17 cellular contexts compared by ENCODE assay signal in genomic region chr1:180862305-180862704, GRCh38. TPM values are rescaled to one million over a fixed set of nuclear protein-coding genes. Genes with fewer than 3 reads are reported as not detected.
A peak's percentile ranks its signal among the peaks of the same experiment; 100 is the strongest.
DNase-seq lines count a peak whose midpoint lies in the region; ATAC-seq, FAIRE-seq and TF ChIP-seq lines count a peak whose summit lies in the region.
"Had no signal": no experiment of that assay in that cellular context is flagged by ENCODE, and none has a peak within 500 bp of the region (broad histone marks: within the 10 kb centered on the region; RNA-seq: fewer than 3 reads in every experiment).

No MANE protein-coding gene starts in this region.

- peaks cover 0 to 10% (median under 1%) of the 10 kb centered on the region in 4 donors for H3K4me1 Mint-ChIP-seq in CD4-positive, CD25-positive, alpha-beta regulatory T cell
- H3K4me1 Mint-ChIP-seq in memory B cell = no peaks in the 10 kb centered on the region
- H3K4me1 Mint-ChIP-seq in MCF 10A (ENCODE audit: insufficient read depth, unreplicated experiment) = peaks cover 35% of the 10 kb centered on the region
- peaks cover 1% of the 10 kb centered on the region for H3K4me1 Mint-ChIP-seq in activated T-helper 2 cell treated with anti-CD3 and anti-CD28 coated beads, Interferon-gamma antibody, Interleukin-2, Interleukin-4, amounts not matched to agents 10 μg/mL and 5 μg/mL and 100 μg/mL, durations not matched to agents 14 hours and 24 hours and 36 hours (ENCODE audit: low read depth)

- no peak overlapping the region for H3K27ac ChIP-seq in CD4-positive, CD25-positive, alpha-beta regulatory T cell (ENCODE audit: insufficient read depth, low read length, poor library complexity, severe bottlenecking)
- H3K27ac ChIP-seq in GM23248 = no peak overlapping the region
- H3K27ac ChIP-seq in prostate gland = no peak overlapping the region
- H3K27ac ChIP-seq: SJSA1 had no signal

- H3K36me3 ChIP-seq in CD4-positive, CD25-positive, alpha-beta regulatory T cell (ENCODE audit: control insufficient read depth, insufficient read depth, low read length) = peaks cover 8% of the 10 kb centered on the region
- no peaks in the 10 kb centered on the region for H3K36me3 ChIP-seq in GM23248 (ENCODE audit: low read depth)
- no peaks in the 10 kb centered on the region for H3K36me3 ChIP-seq in bronchial epithelial cell (ENCODE audit: control insufficient read depth, insufficient read depth, low read length)
- H3K36me3 ChIP-seq in prostate gland = no peaks in the 10 kb centered on the region

- no peaks in the 10 kb centered on the region for H3K4me1 ChIP-seq in CD4-positive, CD25-positive, alpha-beta regulatory T cell (ENCODE audit: control insufficient read depth, insufficient read depth, low read length, poor library complexity, severe bottlenecking)
- peaks cover 5% of the 10 kb centered on the region for H3K4me1 ChIP-seq in GM23248 (ENCODE audit: insufficient read depth)
- no peaks in the 10 kb centered on the region for H3K4me1 ChIP-seq in prostate gland (replicated peaks)
- H3K4me1 ChIP-seq: SJSA1 had no signal

- no peak overlapping the region for H2AFZ ChIP-seq in GM23248

- no peaks in the 10 kb centered on the region for H3K79me2 ChIP-seq in GM23248 (ENCODE audit: insufficient read depth)

- no peaks in the 10 kb centered on the region for H3F3A ChIP-seq in GM23248 (ENCODE audit: insufficient read depth)

- CTCF ChIA-PET in MCF 10A (lab: Yijun Ruan, JAX) = interaction anchor here (0.6 to 6.5 kb wide), 56 partner anchors 8 to 407 kb away, joined by 3 to 253 read pairs (median 5); partner anchors contain the start of genes ACBD6 and XPR1

- no peaks in the 10 kb centered on the region for H3K9me3 ChIP-seq in CD4-positive, CD25-positive, alpha-beta regulatory T cell (ENCODE audit: control insufficient read depth in 2 of 2, low read length in 2 of 2)
- H3K9me3 ChIP-seq in GM23248 (ENCODE audit: low read depth) (no peaks in the 10 kb centered on the region), prostate gland (no peaks in the 10 kb centered on the region)
- H3K9me3 ChIP-seq: SJSA1 had no signal

- H3K36me3 Mint-ChIP-seq in CD4-positive, CD25-positive, alpha-beta regulatory T cell = peaks cover 11% of the 10 kb centered on the region
- H3K36me3 Mint-ChIP-seq in memory B cell (peaks cover 8% of the 10 kb centered on the region), MCF 10A (ENCODE audit: insufficient read depth, unreplicated experiment) (peaks cover 23% of the 10 kb centered on the region)
- H3K36me3 Mint-ChIP-seq in activated T-helper 2 cell treated with anti-CD3 and anti-CD28 coated beads, Interferon-gamma antibody, Interleukin-2, Interleukin-4, amounts not matched to agents 10 μg/mL and 5 μg/mL and 100 μg/mL, durations not matched to agents 14 hours and 24 hours and 36 hours (ENCODE audit: low read depth) = peaks cover 7% of the 10 kb centered on the region

- peak overlapping the region in 2 of 3 donors; percentile 1 to 4 for H3K27ac Mint-ChIP-seq in CD4-positive, CD25-positive, alpha-beta regulatory T cell
- H3K27ac Mint-ChIP-seq in memory B cell (peak overlapping the region; percentile 14), MCF 10A (ENCODE audit: low read depth, unreplicated experiment) (no peak overlapping the region)
- no peak overlapping the region for H3K27ac Mint-ChIP-seq in activated T-helper 2 cell treated with anti-CD3 and anti-CD28 coated beads, Interferon-gamma antibody, Interleukin-2, Interleukin-4, amounts not matched to agents 10 μg/mL and 5 μg/mL and 100 μg/mL, durations not matched to agents 14 hours and 24 hours and 36 hours
- H3K27ac Mint-ChIP-seq: CD14-positive monocyte had no signal

- no peaks in the 10 kb centered on the region for H3K9me3 Mint-ChIP-seq in CD4-positive, CD25-positive, alpha-beta regulatory T cell
- H3K9me3 Mint-ChIP-seq in memory B cell (no peaks in the 10 kb centered on the region), MCF 10A (ENCODE audit: unreplicated experiment) (no peaks in the 10 kb centered on the region)
- H3K9me3 Mint-ChIP-seq in activated T-helper 2 cell treated with anti-CD3 and anti-CD28 coated beads, Interferon-gamma antibody, Interleukin-2, Interleukin-4, amounts not matched to agents 10 μg/mL and 5 μg/mL and 100 μg/mL, durations not matched to agents 14 hours and 24 hours and 36 hours = no peaks in the 10 kb centered on the region
- H3K9me3 Mint-ChIP-seq: CD14-positive monocyte had no signal

- H4K20me1 ChIP-seq in GM23248 (ENCODE audit: insufficient read depth) = no peaks in the 10 kb centered on the region

- no peak overlapping the region for H3K4me2 ChIP-seq in GM23248 (ENCODE audit: unreplicated experiment)

- POLR2A ChIA-PET in MCF 10A (lab: Yijun Ruan, JAX) = interaction anchor here (0.6 to 5.7 kb wide), 18 partner anchors 11 to 365 kb away, joined by 3 to 114 read pairs (median 8); partner anchors contain the start of genes ACBD6 and XPR1

- in situ Hi-C loops in GM23248 (cut with MboI) = loop anchor here (5.0 to 10.0 kb wide), 2 partner anchors 238 to 350 kb away; no protein-coding TSS in a partner anchor

- no peak for TF ChIP-seq POLR2A in prostate gland (IDR thresholded peaks at IDR 0.05)

- H3K9ac ChIP-seq in GM23248 = no peak overlapping the region

- FAIRE-seq in bronchial epithelial cell (lab: Jason Lieb, UNC) = no peak
- FAIRE-seq: H1 had no signal

- no peak for ATAC-seq in CD4-positive, CD25-positive, alpha-beta regulatory T cell (ENCODE audit: low read depth in 2 of 2)
- ATAC-seq in memory B cell (ENCODE audit: low read depth) = no peak

- DNase-seq in CD4-positive, CD25-positive, alpha-beta regulatory T cell = no peak
- DNase-seq in GM23248 (peak; percentile 4), bronchial epithelial cell (ENCODE audit: low read depth) (peak; percentile 13), memory B cell (ENCODE audit: low spot score in 2 of 2) (no peak), prostate gland (ENCODE audit: low spot score) (no peak), MCF 10A (ENCODE audit: unreplicated experiment) (no peak)
- no peak for DNase-seq in activated T-helper 2 cell treated with anti-CD3 and anti-CD28 coated beads, Interferon-gamma antibody, Interleukin-2, Interleukin-4, amounts not matched to agents 10 μg/mL and 5 μg/mL and 100 μg/mL, durations not matched to agents 14 hours and 24 hours and 36 hours (ENCODE audit: low spot score)
- DNase-seq: DND-41; GF-D8; Karpas-422; NCI-H2081; NCI-H2227 treated with DMSO at 0.1 percent for 48 hours; NCI-H524 treated with DMSO at 0.1 percent for 48 hours; NK-92 treated with Interleukin-12 subunit alpha and Interleukin-12 subunit beta, amount 100 ng/mL, for 24 hours had no signal

- TF ChIP-seq CTCF in bronchial epithelial cell (IDR thresholded peaks at IDR 0.05; ENCODE audit: insufficient read depth, low read length, severe bottlenecking) (no peak), prostate gland (IDR thresholded peaks at IDR 0.05) (no peak), MCF 10A (IDR thresholded peaks at IDR 0.05; ENCODE audit: unreplicated experiment) (no peak)

- H3K4me3 Mint-ChIP-seq in CD4-positive, CD25-positive, alpha-beta regulatory T cell = no peak overlapping the region
- no peak overlapping the region for H3K4me3 Mint-ChIP-seq in memory B cell
- no peak overlapping the region for H3K4me3 Mint-ChIP-seq in MCF 10A (ENCODE audit: unreplicated experiment)
- no peak overlapping the region for H3K4me3 Mint-ChIP-seq in activated T-helper 2 cell treated with anti-CD3 and anti-CD28 coated beads, Interferon-gamma antibody, Interleukin-2, Interleukin-4, amounts not matched to agents 10 μg/mL and 5 μg/mL and 100 μg/mL, durations not matched to agents 14 hours and 24 hours and 36 hours (ENCODE audit: low read depth)
- H3K4me3 Mint-ChIP-seq: CD14-positive monocyte had no signal

- H3K27me3 ChIP-seq in CD4-positive, CD25-positive, alpha-beta regulatory T cell (ENCODE audit: control insufficient read depth, insufficient read depth, low read length) = no peaks in the 10 kb centered on the region
- H3K27me3 ChIP-seq in GM23248 (replicated peaks; ENCODE audit: insufficient read depth) (no peaks in the 10 kb centered on the region), bronchial epithelial cell (ENCODE audit: control insufficient read depth, insufficient read depth, low read length) (no peaks in the 10 kb centered on the region), prostate gland (replicated peaks; ENCODE audit: insufficient read depth) (no peaks in the 10 kb centered on the region)
- H3K27me3 ChIP-seq: SJSA1 had no signal

- BruUV-seq in MCF 10A (replicated peaks; lab: Mats Ljungman, UMichigan) = no TSS peak

- WGBS in GM23248 (ENCODE audit: low coverage in 1 of 2, low lambda C conversion rate in 2 of 2, missing lambda C conversion rate in 2 of 2), 2 experiments = 86 to 94% methylated on average over 1 of the region's 1 CpG
- WGBS in prostate gland = 60% methylated on average over 1 of the region's 1 CpG

- no peaks in the 10 kb centered on the region for H3K27me3 Mint-ChIP-seq in CD4-positive, CD25-positive, alpha-beta regulatory T cell
- H3K27me3 Mint-ChIP-seq in memory B cell (no peaks in the 10 kb centered on the region), MCF 10A (ENCODE audit: insufficient read depth, unreplicated experiment) (no peaks in the 10 kb centered on the region)
- no peaks in the 10 kb centered on the region for H3K27me3 Mint-ChIP-seq in activated T-helper 2 cell treated with anti-CD3 and anti-CD28 coated beads, Interferon-gamma antibody, Interleukin-2, Interleukin-4, amounts not matched to agents 10 μg/mL and 5 μg/mL and 100 μg/mL, durations not matched to agents 14 hours and 24 hours and 36 hours (ENCODE audit: low read depth)

- intact Hi-C loops in prostate gland (cut with DNase I) (loop anchor here (5.0 kb wide), 3 partner anchors 230 to 345 kb away; partner anchors contain the start of gene XPR1), MCF 10A (cut with micrococcal nuclease) (loop anchor here (5.0 to 10.0 kb wide), 3 partner anchors 85 to 1158 kb away; no protein-coding TSS in a partner anchor)
- intact Hi-C loops in activated T-helper 2 cell treated with anti-CD3 and anti-CD28 coated beads, Interferon-gamma antibody, Interleukin-2, Interleukin-4, amounts not matched to agents 10 μg/mL and 5 μg/mL and 100 μg/mL, durations not matched to agents 14 hours and 24 hours and 36 hours (cut with micrococcal nuclease) = loop anchor here (5.0 kb wide), 3 partner anchors 230 to 345 kb away; partner anchors contain the start of gene XPR1

- no peaks in the 10 kb centered on the region for H3K9me2 ChIP-seq in GM23248 (ENCODE audit: insufficient read depth)

- no peak overlapping the region for H3K4me3 ChIP-seq in CD4-positive, CD25-positive, alpha-beta regulatory T cell (ENCODE audit: low read depth, low read length)
- H3K4me3 ChIP-seq in GM23248 (no peak overlapping the region), bronchial epithelial cell (ENCODE audit: low read depth, low read length) (no peak overlapping the region), prostate gland (no peak overlapping the region)
- H3K4me3 ChIP-seq: SJSA1 had no signal

RNA-seq across cellular contexts. Expression of gene KIAA1614, which starts 50.4 kb away (rescaled TPM):
- 0.20 TPM for total RNA-seq in CD4-positive, CD25-positive, alpha-beta regulatory T cell
- polyA plus RNA-seq in CD4-positive, CD25-positive, alpha-beta regulatory T cell = under 1 TPM in 2 of 4 donors, not detected in 2; 0.02 to 0.05 TPM
- total RNA-seq in GM23248 (2014; rRNA removed; shearing (Covaris generic)) = 8.6 and 11.7 TPM in 2 replicates
- polyA plus RNA-seq in GM23248 (2016; fragmentation: Nextera tagmentation; extraction: Ambion mirVana) = 1.3 and 2.7 TPM in 2 replicates
- total RNA-seq in bronchial epithelial cell (0.38 and 0.79 TPM in 2 replicates), prostate gland (1 to 10 TPM; 3.7 to 6.4 TPM), MCF 10A (2022) (0.66 and 1.1 TPM in 2 replicates)
- total RNA-seq in activated T-helper 2 cell treated with anti-CD3 and anti-CD28 coated beads, Interferon-gamma antibody, Interleukin-2, Interleukin-4, amounts not matched to agents 10 μg/mL and 5 μg/mL and 100 μg/mL, durations not matched to agents 14 hours and 24 hours and 36 hours = 0.09 and 0.14 TPM in 2 replicates
- polyA plus RNA-seq: CD14-positive monocyte had no signal

Comparison
In these comparisons a context has a peak if more than half of its experiments do, and no peak if none do; other contexts are left out.
1. DNase-seq: peak in GM23248 (single experiment) and bronchial epithelial cell (single experiment); none in CD4-positive, CD25-positive, alpha-beta regulatory T cell (0 of 3), memory B cell (0 of 2), prostate gland (single experiment), MCF 10A (single experiment) and activated T-helper 2 cell treated with anti-CD3 and anti-CD28 coated beads, Interferon-gamma antibody, Interleukin-2, Interleukin-4, amounts not matched to agents 10 μg/mL and 5 μg/mL and 100 μg/mL, durations not matched to agents 14 hours and 24 hours and 36 hours (single experiment).
2. H3K27ac Mint-ChIP-seq: peak in CD4-positive, CD25-positive, alpha-beta regulatory T cell (2 of 3) and memory B cell (single experiment); none in MCF 10A (single experiment) and activated T-helper 2 cell treated with anti-CD3 and anti-CD28 coated beads, Interferon-gamma antibody, Interleukin-2, Interleukin-4, amounts not matched to agents 10 μg/mL and 5 μg/mL and 100 μg/mL, durations not matched to agents 14 hours and 24 hours and 36 hours (single experiment).